Comparison of ENCODE assay signal across 1 cellular context in genomic region chr4:112075129-112075753, GRCh38.
TF ChIP-seq lines count a peak whose summit lies in the region.

No MANE protein-coding gene starts in this region.

TF ChIP-seq in H1, 55 proteins besides CTCF, POLR2A, EP300 and RAD21 (continued from another document):
- TF ChIP-seq CHD7 (IDR thresholded peaks at IDR 0.05; ENCODE audit: insufficient replicate concordance, low read length) = no peak
- no peak for TF ChIP-seq CBX8 (IDR thresholded peaks at IDR 0.05; ENCODE audit: borderline replicate concordance, low read depth, low read length)
- no peak for TF ChIP-seq CEBPB (IDR thresholded peaks at IDR 0.05; ENCODE audit: low read depth, low read length)
